In the genomic region with DNA sequence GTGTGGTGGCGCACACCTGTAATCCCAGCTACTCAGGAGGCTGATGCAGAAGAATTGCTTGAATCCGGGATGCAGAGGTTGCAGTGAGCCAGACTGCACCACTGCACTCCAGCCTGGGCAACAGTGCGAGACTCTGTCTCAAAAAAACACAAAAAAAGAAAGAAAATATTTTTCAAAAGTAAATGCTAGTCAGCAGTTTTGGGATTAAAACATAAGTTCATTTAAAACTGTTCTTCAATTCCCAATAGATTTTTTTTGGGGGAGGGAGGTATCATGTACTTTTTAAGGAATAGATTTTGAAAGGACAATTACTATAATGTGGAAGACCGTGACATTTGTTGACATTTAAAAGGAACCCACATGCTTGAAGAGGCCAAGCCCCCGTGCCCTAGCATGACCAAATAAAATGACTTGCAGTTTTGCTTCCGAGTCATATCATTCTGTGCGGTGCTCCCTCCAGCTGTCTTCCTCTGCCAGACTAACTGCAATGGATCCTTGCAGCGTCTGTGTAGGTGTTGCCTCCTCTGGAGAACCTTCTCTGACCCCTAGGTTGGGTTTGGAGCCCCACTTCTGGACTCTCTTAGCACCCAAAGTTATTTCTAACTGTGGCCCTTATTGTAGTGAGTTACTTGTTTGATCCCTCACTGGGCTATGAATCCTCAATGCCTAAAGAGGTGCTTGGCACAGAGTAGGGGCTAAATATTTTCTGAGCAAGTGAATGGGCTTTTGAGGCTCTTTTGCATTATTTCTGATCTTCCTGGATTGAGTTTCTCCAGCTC, we compare ENCODE assay signal across 16 cellular contexts.
"Had no signal": no experiment of that assay in that cellular context is flagged by ENCODE, and none has a peak within 500 bp of the region (broad histone marks: within the 10 kb centered on the region; RNA-seq: fewer than 3 reads in every experiment).

No MANE protein-coding gene starts in this region.

- H3K4me3 Mint-ChIP-seq: naive thymus-derived CD4-positive, alpha-beta T cell; stimulated activated naive B cell treated with anti-CD40 and anti-IgM and Interleukin-4, amounts not matched to agents 10 μg/mL and 1 μg/mL and 100 μg/mL, for 72 hours; T-helper 1 cell treated with Interleukin-12 subunit alpha and Interleukin-12 subunit beta and Interleukin-4 antibody, amounts not matched to agents 30 μg/mL and 1 μg/mL, for 36 hours; type B pancreatic cell had no signal

- H3K27ac Mint-ChIP-seq: naive thymus-derived CD4-positive, alpha-beta T cell; stimulated activated naive B cell treated with anti-CD40 and anti-IgM and Interleukin-4, amounts not matched to agents 10 μg/mL and 1 μg/mL and 100 μg/mL, for 72 hours; T-helper 1 cell treated with Interleukin-12 subunit alpha and Interleukin-12 subunit beta and Interleukin-4 antibody, amounts not matched to agents 30 μg/mL and 1 μg/mL, for 36 hours; type B pancreatic cell had no signal

- ATAC-seq: gastroesophageal sphincter; lower lobe of right lung; naive thymus-derived CD4-positive, alpha-beta T cell; SK-N-SH treated with all-trans-retinoic acid at 6 μM for 48 hours had no signal

- H3K36me3 Mint-ChIP-seq: naive thymus-derived CD4-positive, alpha-beta T cell; stimulated activated naive B cell treated with anti-CD40 and anti-IgM and Interleukin-4, amounts not matched to agents 10 μg/mL and 1 μg/mL and 100 μg/mL, for 72 hours; type B pancreatic cell had no signal

- H3K9me3 Mint-ChIP-seq: stimulated activated naive B cell treated with anti-CD40 and anti-IgM and Interleukin-4, amounts not matched to agents 10 μg/mL and 1 μg/mL and 100 μg/mL, for 72 hours; T-helper 1 cell treated with Interleukin-12 subunit alpha and Interleukin-12 subunit beta and Interleukin-4 antibody, amounts not matched to agents 30 μg/mL and 1 μg/mL, for 36 hours; type B pancreatic cell had no signal

- DNase-seq: activated CD4-positive, alpha-beta T cell treated with anti-CD3 and anti-CD28 coated beads for 4 hours; activated naive CD4-positive, alpha-beta T cell treated with Interleukin-2 at 50 U/mL for 16 hours; caudate nucleus; effector CD4-positive, alpha-beta T cell; hippocampal formation; kidney glomerular epithelial cell; lower lobe of right lung; naive thymus-derived CD4-positive, alpha-beta T cell; posterior cingulate gyrus; spleen; stimulated activated CD4-positive, alpha-beta T cell treated with anti-CD3 and anti-CD28 coated beads, Interleukin-1b, Interleukin-23, amount 100 ng/mL, for 48 hours; stimulated activated naive B cell treated with anti-CD40 and anti-IgM and Interleukin-4, amounts not matched to agents 10 μg/mL and 1 μg/mL and 100 μg/mL, for 72 hours had no signal
